In genomic region chr9:33023661-33024060, GRCh38 we compare ENCODE assay signal across 9 cellular contexts. TPM values are rescaled to one million over a fixed set of nuclear protein-coding genes. Genes with fewer than 3 reads are reported as not detected.
DNase-seq lines count a peak whose midpoint lies in the region; ATAC-seq and TF ChIP-seq lines count a peak whose summit lies in the region.
"Had no signal": no experiment of that assay in that cellular context is flagged by ENCODE, and none has a peak within 500 bp of the region (broad histone marks: within the 10 kb centered on the region; RNA-seq: fewer than 3 reads in every experiment).

No MANE protein-coding gene starts in this region.

- H3K4me3 ChIP-seq in AG04450 (ENCODE audit: low read depth, low read length) (peak overlapping the region; percentile 99), KMS-11 (IDR thresholded peaks at IDR 0.05; ENCODE audit: insufficient read depth, low read depth, low read length) (no peak overlapping the region)

- H3K9ac ChIP-seq in KMS-11, result no peak overlapping the region

- no peaks in the 10 kb centered on the region for H3K27me3 ChIP-seq in AG04450 (ENCODE audit: control insufficient read depth, insufficient read depth, low read length)
- no peaks in the 10 kb centered on the region for H3K27me3 ChIP-seq in KMS-11 (ENCODE audit: insufficient read depth, low read depth)

- no peaks in the 10 kb centered on the region for H3K27me3 Mint-ChIP-seq in dendritic cell treated with granulocyte-macrophage colony-stimulating factor and Interleukin-4, amounts not matched to agents 40 ng/mL and 50 ng/mL, for 4 days
- no peaks in the 10 kb centered on the region for H3K27me3 Mint-ChIP-seq in natural killer cell (ENCODE audit: low read depth in 2 of 2)

- H4K20me1 ChIP-seq in KMS-11 (ENCODE audit: insufficient read depth), result peaks cover 27% of the 10 kb centered on the region

- peaks cover 48% of the 10 kb centered on the region for H3K4me1 Mint-ChIP-seq in dendritic cell treated with granulocyte-macrophage colony-stimulating factor and Interleukin-4, amounts not matched to agents 40 ng/mL and 50 ng/mL, for 4 days (ENCODE audit: low read depth)
- H3K4me1 Mint-ChIP-seq in natural killer cell, result peaks cover 40 to 44% of the 10 kb centered on the region in 2 donors

- peak overlapping the region; percentile 90 for H3K4me3 Mint-ChIP-seq in dendritic cell treated with granulocyte-macrophage colony-stimulating factor and Interleukin-4, amounts not matched to agents 40 ng/mL and 50 ng/mL, for 4 days
- H3K4me3 Mint-ChIP-seq in natural killer cell, result peak overlapping the region; percentile 92

- TF ChIP-seq CTCF in AG04450 (IDR thresholded peaks at IDR 0.05; ENCODE audit: low read depth, low read length), result no peak
- TF ChIP-seq CTCF in KMS-11 (conservative IDR thresholded peaks at IDR 0.05; ENCODE audit: low read depth, low read length), result no peak
- TF ChIP-seq CTCF in natural killer cell (IDR thresholded peaks at IDR 0.05), result no peak

- peaks cover 50% of the 10 kb centered on the region for H3K36me3 Mint-ChIP-seq in dendritic cell treated with granulocyte-macrophage colony-stimulating factor and Interleukin-4, amounts not matched to agents 40 ng/mL and 50 ng/mL, for 4 days (ENCODE audit: low read depth)
- no peaks in the 10 kb centered on the region for H3K36me3 Mint-ChIP-seq in natural killer cell

- DNase-seq in AG04450 (ENCODE audit: low read depth, low spot score) (no peak), natural killer cell (no peak), posterior vena cava (ENCODE audit: low spot score) (no peak), cerebellar nuclear complex (lab: John Stamatoyannopoulos, UW) (no peak)
- DNase-seq: T1000 had no signal

- H3K4me2 ChIP-seq in KMS-11, result peak overlapping the region; percentile 58

- H3K36me3 ChIP-seq in KMS-11 (ENCODE audit: insufficient read depth), result peaks cover 24% of the 10 kb centered on the region; the same call in 1 of the 2 replicates

- CTCF ChIA-PET in AG04450 (lab: Charles Lee), result interaction anchor here (1.3 to 1.9 kb wide), 3 partner anchors 20 to 644 kb away, joined by 3 to 6 read pairs (median 3); no protein-coding TSS in a partner anchor

- H3K9me3 Mint-ChIP-seq in dendritic cell treated with granulocyte-macrophage colony-stimulating factor and Interleukin-4, amounts not matched to agents 40 ng/mL and 50 ng/mL, for 4 days, result no peaks in the 10 kb centered on the region
- no peaks in the 10 kb centered on the region for H3K9me3 Mint-ChIP-seq in natural killer cell

- ATAC-seq in natural killer cell, result no peak
- no peak for ATAC-seq in GM21717 (IDR thresholded peaks at IDR 0.05; ENCODE audit: unreplicated experiment)
- no peak for ATAC-seq in HG03520 (IDR thresholded peaks at IDR 0.05; ENCODE audit: unreplicated experiment)

- H3K9me3 ChIP-seq in AG04450 (ENCODE audit: control insufficient read depth, insufficient read depth, low read length), result no peaks in the 10 kb centered on the region; the same call in 1 of the 2 replicates

- 0 out of 2 replicates have a peak overlapping the region, but pooled peaks have one; percentile 44 for H2AFZ ChIP-seq in KMS-11 (ENCODE audit: low read depth)

- H3K27ac Mint-ChIP-seq in dendritic cell treated with granulocyte-macrophage colony-stimulating factor and Interleukin-4, amounts not matched to agents 40 ng/mL and 50 ng/mL, for 4 days, result peak overlapping the region; percentile 92
- H3K27ac Mint-ChIP-seq in natural killer cell, result peak overlapping the region; percentile 36 to 98

- H3K27ac ChIP-seq in AG04450 (ENCODE audit: low read depth, low read length) (no peak overlapping the region), KMS-11 (no peak overlapping the region)

- POLR2A ChIA-PET in AG04450 (lab: Yijun Ruan, JAX), result interaction anchor here (3.2 kb wide), 1 partner anchor 18 kb away, joined by 18 read pairs; no protein-coding TSS in a partner anchor

- intact Hi-C loops in dendritic cell treated with granulocyte-macrophage colony-stimulating factor and Interleukin-4, amounts not matched to agents 40 ng/mL and 50 ng/mL, for 4 days (cut with micrococcal nuclease), result loop anchor here (2.0 to 10.0 kb wide), 2 partner anchors 21 to 51 kb away; partner anchors contain the start of gene SMU1
- intact Hi-C loops in natural killer cell (cut with micrococcal nuclease) (loop anchor here (2.0 kb wide), 1 partner anchor 241 kb away; the partner anchor contains the start of genes BAG1 and CHMP5), posterior vena cava (cut with DNase I) (no loop called here)

- peaks cover 59% of the 10 kb centered on the region for H3K79me2 ChIP-seq in KMS-11 (ENCODE audit: insufficient read depth, low read depth)

- peaks cover 44% of the 10 kb centered on the region for H3K4me1 ChIP-seq in KMS-11 (ENCODE audit: low read depth, poor library complexity, severe bottlenecking)

RNA-seq across cellular contexts. Expression of gene DNAJA1, which starts 1.4 kb away (rescaled TPM):
- polyA plus RNA-seq in AG04450 (2011; rRNA removed), result 180 and 237 TPM in 2 replicates
- 130 and 177 TPM in 2 replicates for polyA minus RNA-seq in AG04450 (2011; rRNA and poly(A)+ RNA removed)
- total RNA-seq in natural killer cell, result 100 to 1,000 TPM; 150 to 244 (median 192) TPM
- 10 to 100 TPM; 71.8 to 83.1 TPM for total RNA-seq in posterior vena cava

RNA-seq across cellular contexts. Expression of gene APTX, which starts 22.2 kb away (rescaled TPM):
- polyA plus RNA-seq in AG04450 (2011; rRNA removed), result 39.9 and 46.2 TPM in 2 replicates
- 20.2 and 26.7 TPM in 2 replicates for polyA minus RNA-seq in AG04450 (2011; rRNA and poly(A)+ RNA removed)
- total RNA-seq in natural killer cell (10 to 100 TPM; 23.0 to 25.9 (median 24.5) TPM), posterior vena cava (10 to 100 TPM; 20.2 to 20.9 TPM)

RNA-seq across cellular contexts. Expression of gene SMU1, which starts 52.8 kb away (rescaled TPM):
- polyA plus RNA-seq in AG04450 (2011; rRNA removed), result 17.1 and 19.6 TPM in 2 replicates
- polyA minus RNA-seq in AG04450 (2011; rRNA and poly(A)+ RNA removed), result 17.8 and 23.8 TPM in 2 replicates
- 10 to 100 TPM; 21.9 to 23.2 (median 22.1) TPM for total RNA-seq in natural killer cell
- 10 to 100 TPM; 15.8 to 16.8 TPM for total RNA-seq in posterior vena cava

Comparison
In these comparisons a context has a peak if more than half of its experiments do, and no peak if none do; other contexts are left out.
1. intact Hi-C loops: an anchor here in dendritic cell treated with granulocyte-macrophage colony-stimulating factor and Interleukin-4, amounts not matched to agents 40 ng/mL and 50 ng/mL, for 4 days (2.0 to 10.0 kb wide) and natural killer cell (2.0 kb wide); none called in posterior vena cava.